In the genomic region with DNA sequence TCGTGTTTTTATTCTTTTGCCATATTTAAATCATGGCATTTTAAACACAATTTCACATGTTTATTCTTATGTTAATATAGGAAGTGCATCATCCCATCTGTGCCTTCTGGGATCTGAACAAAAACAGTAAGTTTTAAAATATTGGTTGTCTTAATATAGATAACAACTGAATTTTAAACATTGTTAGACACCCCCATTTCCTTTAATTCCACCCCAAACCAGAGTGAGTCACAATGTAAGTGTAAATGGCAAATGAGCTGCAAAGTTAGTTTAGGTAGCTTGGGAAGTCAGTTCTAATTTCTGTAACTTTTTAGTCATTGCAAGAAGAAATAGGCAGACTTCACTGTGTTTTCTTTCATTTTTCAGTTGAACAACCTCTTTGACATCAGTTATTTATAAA, we compare ENCODE assay signal across 3 cellular contexts.
A peak's percentile ranks its signal among the peaks of the same experiment; 100 is the strongest.
TF ChIP-seq lines count a peak whose summit lies in the region.

No MANE protein-coding gene starts in this region.

TF ChIP-seq in SK-N-SH, 30 proteins besides CTCF, POLR2A, EP300 and RAD21:
- TF ChIP-seq CHD2 (IDR thresholded peaks at IDR 0.05; ENCODE audit: low read length, partially characterized antibody) (no peak), TAF1 (IDR thresholded peaks at IDR 0.05; ENCODE audit: borderline replicate concordance, low read depth, low read length) (no peak), TCF12 (IDR thresholded peaks at IDR 0.05) (no peak), MEF2A (IDR thresholded peaks at IDR 0.05; ENCODE audit: borderline replicate concordance, low read depth) (no peak)

TF ChIP-seq in SK-N-SH treated with all-trans-retinoic acid at 6 μM for 48 hours, 23 proteins besides CTCF, POLR2A, EP300 and RAD21:
- no peak for TF ChIP-seq ARNTL (CRISPR knock-in tag; IDR thresholded peaks at IDR 0.05; ENCODE audit: borderline replicate concordance, low read depth)
- no peak for TF ChIP-seq ZNF70 (CRISPR knock-in tag; IDR thresholded peaks at IDR 0.05)
- TF ChIP-seq ZNF8 (CRISPR knock-in tag; IDR thresholded peaks at IDR 0.05) = no peak
- no peak for TF ChIP-seq ZFP30 (CRISPR knock-in tag; IDR thresholded peaks at IDR 0.05)
- TF ChIP-seq RARB (CRISPR knock-in tag; IDR thresholded peaks at IDR 0.05) = no peak
- no peak for TF ChIP-seq CSRNP3 (CRISPR knock-in tag; IDR thresholded peaks at IDR 0.05)
- no peak for TF ChIP-seq ZNF565 (CRISPR knock-in tag; conservative IDR thresholded peaks at IDR 0.05; ENCODE audit: low read depth)

TF ChIP-seq in endothelial cell of umbilical vein, 7 proteins besides CTCF, POLR2A, EP300 and RAD21:
- TF ChIP-seq, protein P1, sequence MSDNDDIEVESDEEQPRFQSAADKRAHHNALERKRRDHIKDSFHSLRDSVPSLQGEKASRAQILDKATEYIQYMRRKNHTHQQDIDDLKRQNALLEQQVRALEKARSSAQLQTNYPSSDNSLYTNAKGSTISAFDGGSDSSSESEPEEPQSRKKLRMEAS (IDR thresholded peaks at IDR 0.05; ENCODE audit: insufficient read depth, insufficient read length) = no peak
- no peak for TF ChIP-seq JUN (IDR thresholded peaks at IDR 0.05; ENCODE audit: borderline replicate concordance, insufficient read depth, insufficient read length, low read depth)
- peak; percentile 74 for TF ChIP-seq FOS (IDR thresholded peaks at IDR 0.05; ENCODE audit: borderline replicate concordance, insufficient read depth, low read length)
- TF ChIP-seq GATA2 (IDR thresholded peaks at IDR 0.05; ENCODE audit: insufficient read depth, insufficient read length, low read depth, low read length) = peak; percentile 57
- peak; percentile 20 for TF ChIP-seq POLR2AphosphoS5 (IDR thresholded peaks at IDR 0.05; ENCODE audit: insufficient read depth, low read depth, low read length)
- no peak for TF ChIP-seq EZH2 (IDR thresholded peaks at IDR 0.05; ENCODE audit: borderline replicate concordance, low read depth, low read length, severe bottlenecking)
- no peak for TF ChIP-seq MYC (IDR thresholded peaks at IDR 0.05; ENCODE audit: low read depth, low read length)
TF ChIP-seq in endothelial cell of umbilical vein: peak in this region for 3.
